In genomic region chr17:32486701-32487459, GRCh38 we compare ENCODE assay signal across 8 cellular contexts. TPM values are rescaled to one million over a fixed set of nuclear protein-coding genes. Genes with fewer than 3 reads are reported as not detected.
A peak's percentile ranks its signal among the peaks of the same experiment; 100 is the strongest.
DNase-seq lines count a peak whose midpoint lies in the region; ATAC-seq, FAIRE-seq and TF ChIP-seq lines count a peak whose summit lies in the region.

Gene CDK5R1 (plus strand): TSS chr17:32486993. CDS start chr17:32487621, 628 bp downstream.

- WGBS in HUES64: under 1% methylated on average over 135 of the region's 135 CpGs
- 0% methylated on average over 39 to 135 of the region's 135 CpGs for WGBS in ovary, 3 donors

- TF ChIP-seq EP300 in ovary (IDR thresholded peaks at IDR 0.05): no peak

- TF ChIP-seq POLR2A in ovary (IDR thresholded peaks at IDR 0.05): no peak

- DNase-seq in COLO668 (lab: John Stamatoyannopoulos, UW; ENCODE audit: unreplicated experiment) (peak; percentile 77), SJCRH30 (peak; percentile 72 to 76), Right ventricle myocardium superior (peak; percentile 81), ovary (peak; percentile 72 to 86 (median 82)), urothelium cell line (ENCODE audit: low spot score) (peak; percentile 80)
- peak; percentile 73 to 77 for DNase-seq in activated naive CD4-positive, alpha-beta T cell treated with anti-CD3 and anti-CD28 coated beads, Interleukin-2, amount 50 U/mL, for 72 hours (ENCODE audit: low spot score in 2 of 2)

- intact Hi-C loops in Right ventricle myocardium superior (cut with DNase I): loop anchor here (10.0 kb wide), 1 partner anchor 268 kb away; no protein-coding TSS in a partner anchor
- intact Hi-C loops in ovary (cut with DNase I): loop anchor here in 2 of 4 donors (5.0 to 10.0 kb wide), 3 partner anchors 268 to 448 kb away; partner anchors contain the start of gene MYO1D (in 1 of the 2)

- peak; percentile 6 for ATAC-seq in GM19468 (IDR thresholded peaks at IDR 0.05; ENCODE audit: extremely low read depth, unreplicated experiment)
- peak; percentile 48 to 73 for ATAC-seq in activated naive CD4-positive, alpha-beta T cell treated with anti-CD3 and anti-CD28 coated beads, Interleukin-2, amount 50 U/mL, for 72 hours
- ATAC-seq in Right ventricle myocardium superior (ENCODE audit: poor library complexity): peak; percentile 48

- H3K4me3 ChIP-seq in HUES64 (ENCODE audit: low read length) (peak within 1 kb of the TSS; percentile 86), SJCRH30 (peak within 1 kb of the TSS; percentile 70), ovary (peak within 1 kb of the TSS; percentile 41)

- H3K27ac ChIP-seq in HUES64 (ENCODE audit: low read depth, low read length) (peak within 1 kb of the TSS; percentile 81; the same call in 1 of the 2 replicates), SJCRH30 (peak within 1 kb of the TSS; percentile 51), ovary (peak within 1 kb of the TSS; percentile 62 to 95)

- H3K9ac ChIP-seq in HUES64 (ENCODE audit: low read depth, low read length): peak within 1 kb of the TSS; percentile 81

- H3K27ac Mint-ChIP-seq in activated naive CD4-positive, alpha-beta T cell treated with anti-CD3 and anti-CD28 coated beads, Interleukin-2, amount 50 U/mL, for 72 hours: peak within 1 kb of the TSS; percentile 77 to 93

- FAIRE-seq in urothelium cell line (lab: Jason Lieb, UNC): no peak

- peaks cover 24% of the 10 kb centered on the region for H3K4me1 ChIP-seq in HUES64 (ENCODE audit: insufficient read depth, low read length)
- H3K4me1 ChIP-seq in SJCRH30: peaks cover 8% of the 10 kb centered on the region; the same call in 1 of the 2 replicates
- H3K4me1 ChIP-seq in ovary (ENCODE audit: insufficient read depth): peaks cover 12% of the 10 kb centered on the region

- peaks cover 31% of the 10 kb centered on the region in 2 donors for H3K36me3 Mint-ChIP-seq in activated naive CD4-positive, alpha-beta T cell treated with anti-CD3 and anti-CD28 coated beads, Interleukin-2, amount 50 U/mL, for 72 hours

- no peaks in the 10 kb centered on the region for H3K9me3 ChIP-seq in HUES64 (ENCODE audit: insufficient read depth, low read depth, low read length)
- no peaks in the 10 kb centered on the region for H3K9me3 ChIP-seq in SJCRH30 (replicated peaks)
- H3K9me3 ChIP-seq in ovary: no peaks in the 10 kb centered on the region

- TF ChIP-seq CTCF in ovary (IDR thresholded peaks at IDR 0.05): no peak

- no peaks in the 10 kb centered on the region for H3K27me3 ChIP-seq in HUES64 (ENCODE audit: insufficient read depth, low read length)
- H3K27me3 ChIP-seq in SJCRH30: no peaks in the 10 kb centered on the region
- H3K27me3 ChIP-seq in ovary: no peaks in the 10 kb centered on the region

- no peaks in the 10 kb centered on the region for H3K9me3 Mint-ChIP-seq in activated naive CD4-positive, alpha-beta T cell treated with anti-CD3 and anti-CD28 coated beads, Interleukin-2, amount 50 U/mL, for 72 hours

- H3K36me3 ChIP-seq in HUES64 (ENCODE audit: insufficient read depth, low read length): peaks cover 41% of the 10 kb centered on the region
- H3K36me3 ChIP-seq in SJCRH30: peaks cover 7% of the 10 kb centered on the region
- H3K36me3 ChIP-seq in ovary: no peaks in the 10 kb centered on the region

RNA-seq across cellular contexts. Expression of gene CDK5R1, which starts in this region (rescaled TPM):
- 9.9 TPM for polyA plus RNA-seq in HUES64 (2013, experiment 1 of 2)
- 9.8 TPM for polyA plus RNA-seq in HUES64 (2013, experiment 2 of 2)
- 3.6 and 4.7 TPM in 2 replicates for total RNA-seq in SJCRH30 (2014; rRNA removed; shearing (Covaris generic))
- total RNA-seq in activated naive CD4-positive, alpha-beta T cell treated with anti-CD3 and anti-CD28 coated beads, Interleukin-2, amount 50 U/mL, for 72 hours: 10 to 100 TPM; 12.4 to 15.6 TPM
- total RNA-seq in Right ventricle myocardium superior (1.4 TPM), ovary (1 to 10 TPM in 6 of 7 donors, under 1 TPM in 1; 0.69 to 4.1 (median 2.1) TPM)
- 1 to 10 TPM; 1.3 to 1.8 TPM for polyA plus RNA-seq in ovary

Comparison
In these comparisons a context has a peak if more than half of its experiments do, and no peak if none do; other contexts are left out.
1. Peak in every context shown above with its lines: DNase-seq, ATAC-seq, H3K4me3 ChIP-seq and H3K27ac ChIP-seq.
2. ATAC-seq: peak in every context shown above with its lines; median percentile 60 in activated naive CD4-positive, alpha-beta T cell treated with anti-CD3 and anti-CD28 coated beads, Interleukin-2, amount 50 U/mL, for 72 hours; 48 in Right ventricle myocardium superior; 6 in GM19468.